In genomic region chr18:12701161-12701560, GRCh38 we compare ENCODE assay signal across 8 cellular contexts. TPM values are rescaled to one million over a fixed set of nuclear protein-coding genes. Genes with fewer than 3 reads are reported as not detected.
DNase-seq lines count a peak whose midpoint lies in the region; FAIRE-seq and TF ChIP-seq lines count a peak whose summit lies in the region.

No MANE protein-coding gene starts in this region.

- H3K9me3 Mint-ChIP-seq in Caco-2 (ENCODE audit: unreplicated experiment) (no peaks in the 10 kb centered on the region), neural progenitor cell (no peaks in the 10 kb centered on the region)

- H3K4me3 Mint-ChIP-seq in Caco-2 (ENCODE audit: unreplicated experiment), result peak overlapping the region; percentile 92
- H3K4me3 Mint-ChIP-seq in neural progenitor cell, result peak overlapping the region; percentile 100

- no peaks in the 10 kb centered on the region for H3K9me3 ChIP-seq in Caco-2
- H3K9me3 ChIP-seq in NT2/D1 (ENCODE audit: insufficient read depth, low read length), result no peaks in the 10 kb centered on the region
- H3K9me3 ChIP-seq in ectodermal cell (ENCODE audit: control insufficient read depth, low read length), result no peaks in the 10 kb centered on the region
- H3K9me3 ChIP-seq in neural progenitor cell (ENCODE audit: low read depth), result no peaks in the 10 kb centered on the region

- H2AFZ ChIP-seq in neural progenitor cell (replicated peaks), result no peak overlapping the region

- FAIRE-seq in frontal cortex (lab: Jason Lieb, UNC), result no peak

- 98 to 100% methylated on average over 2 to 3 of the region's 3 CpGs for WGBS in ectodermal cell, 2 experiments

- H3K27ac Mint-ChIP-seq in Caco-2 (ENCODE audit: unreplicated experiment) (peak overlapping the region; percentile 100), neural progenitor cell (no peak overlapping the region)

- H3K79me2 ChIP-seq in neural progenitor cell (ENCODE audit: low read depth), result peaks cover 71% of the 10 kb centered on the region

- H3K36me3 ChIP-seq in Caco-2 (ENCODE audit: control insufficient read depth, insufficient read depth, low read length) (peaks cover 1% of the 10 kb centered on the region; the same call in 1 of the 2 replicates), NT2/D1 (ENCODE audit: insufficient read depth, insufficient read length, low read length) (peaks cover 52% of the 10 kb centered on the region), ectodermal cell (ENCODE audit: control insufficient read depth, insufficient read depth, low read length) (peaks cover 11% of the 10 kb centered on the region), neural progenitor cell (peaks cover 29% of the 10 kb centered on the region)

- POLR2A ChIA-PET in Caco-2 (lab: Charles Lee), result interaction anchor here (1.2 to 1.7 kb wide), 2 partner anchors 293 to 324 kb away, joined by 3 to 8 read pairs; partner anchors contain the start of genes AFG3L2 and PRELID3A

- H3K4me3 ChIP-seq in Caco-2 (ENCODE audit: low read depth, low read length), result peak overlapping the region; percentile 50
- H3K4me3 ChIP-seq in NT2/D1 (ENCODE audit: insufficient read length, low read depth), result peak overlapping the region; percentile 93
- peak overlapping the region; percentile 80 for H3K4me3 ChIP-seq in ectodermal cell (ENCODE audit: insufficient read depth, low read depth, low read length)
- peak overlapping the region; percentile 98 for H3K4me3 ChIP-seq in neural progenitor cell

- H3K4me2 ChIP-seq in neural progenitor cell, result peak overlapping the region; percentile 88

- H3K27ac ChIP-seq in ectodermal cell (ENCODE audit: insufficient read depth, low read depth, low read length, poor library complexity, severe bottlenecking) (no peak overlapping the region), neural progenitor cell (no peak overlapping the region)

- H4K20me1 ChIP-seq in neural progenitor cell (ENCODE audit: low read depth), result peaks cover 26% of the 10 kb centered on the region

- CTCF ChIA-PET in Caco-2 (lab: Charles Lee), result no interaction called here

- peaks cover 47% of the 10 kb centered on the region for H3K36me3 Mint-ChIP-seq in Caco-2 (ENCODE audit: insufficient read depth, unreplicated experiment)
- H3K36me3 Mint-ChIP-seq in neural progenitor cell, result peaks cover 2% of the 10 kb centered on the region

- no TSS peak for BruUV-seq in Caco-2 (replicated peaks; lab: Mats Ljungman, UMichigan)

- H3K27me3 Mint-ChIP-seq in Caco-2 (ENCODE audit: insufficient read depth, unreplicated experiment), result no peaks in the 10 kb centered on the region
- H3K27me3 Mint-ChIP-seq in neural progenitor cell (ENCODE audit: insufficient read depth, low read depth), result peaks cover 2% of the 10 kb centered on the region

- peaks cover 20% of the 10 kb centered on the region for H3F3A ChIP-seq in neural progenitor cell (ENCODE audit: low read depth)

- peaks cover 25% of the 10 kb centered on the region for H3K4me1 ChIP-seq in Caco-2
- H3K4me1 ChIP-seq in NT2/D1 (ENCODE audit: insufficient read depth, insufficient read length), result no peaks in the 10 kb centered on the region
- H3K4me1 ChIP-seq in ectodermal cell (ENCODE audit: control insufficient read depth, insufficient read depth, low read length), result peaks cover 4% of the 10 kb centered on the region
- peaks cover 20% of the 10 kb centered on the region for H3K4me1 ChIP-seq in neural progenitor cell

- DNase-seq in Caco-2 (no peak), NT2/D1 (ENCODE audit: low read depth, low spot score) (no peak), neural progenitor cell (ENCODE audit: low spot score) (no peak), COLO668 (lab: John Stamatoyannopoulos, UW; ENCODE audit: unreplicated experiment) (no peak), pons (ENCODE audit: low spot score) (no peak), HPDE6-E6E7 (ENCODE audit: extremely low spot score) (no peak), frontal cortex (ENCODE audit: low spot score in 2 of 2) (no peak)

- TF ChIP-seq CTCF in Caco-2 (IDR thresholded peaks at IDR 0.05; ENCODE audit: insufficient read depth in 1 of 2, low read depth in 1 of 2, low read length in 1 of 2, severe bottlenecking in 1 of 2, unreplicated experiment in 1 of 2) (no peak), neural progenitor cell (IDR thresholded peaks at IDR 0.05) (no peak)

- intact Hi-C loops in Caco-2 (cut with micrococcal nuclease; ENCODE audit: unreplicated experiment), result no loop called here

- H3K9ac ChIP-seq in NT2/D1 (ENCODE audit: insufficient read length, low read depth) (peak overlapping the region; percentile 25), neural progenitor cell (peak overlapping the region; percentile 100)

- no peaks in the 10 kb centered on the region for H3K27me3 ChIP-seq in Caco-2 (replicated peaks; ENCODE audit: control insufficient read depth, insufficient read depth, low read length)
- no peaks in the 10 kb centered on the region for H3K27me3 ChIP-seq in NT2/D1 (ENCODE audit: insufficient read depth, insufficient read length)
- H3K27me3 ChIP-seq in ectodermal cell (ENCODE audit: control insufficient read depth, insufficient read depth, low read length, poor library complexity, severe bottlenecking), result no peaks in the 10 kb centered on the region
- no peaks in the 10 kb centered on the region for H3K27me3 ChIP-seq in neural progenitor cell

- peaks cover 24% of the 10 kb centered on the region for H3K4me1 Mint-ChIP-seq in Caco-2 (ENCODE audit: low read depth, unreplicated experiment)
- H3K4me1 Mint-ChIP-seq in neural progenitor cell, result peaks cover 27% of the 10 kb centered on the region

RNA-seq across cellular contexts. Expression of gene CEP76, which starts 1.4 kb away (rescaled TPM):
- total RNA-seq in Caco-2 (2022) (26.4 and 29.7 TPM in 2 replicates), neural progenitor cell (ENCODE audit: low replicate concordance) (24.3 and 44.8 TPM in 2 replicates), frontal cortex (24.5 TPM)
- polyA plus RNA-seq in ectodermal cell (2013, experiment 1 of 4), result 15.9 TPM
- 15.5 TPM for polyA plus RNA-seq in ectodermal cell (2013, experiment 2 of 4)
- 13.2 TPM for polyA plus RNA-seq in ectodermal cell (2013, experiment 3 of 4)
- polyA plus RNA-seq in ectodermal cell (2013, experiment 4 of 4), result 13.1 TPM

RNA-seq across cellular contexts. Expression of gene PSMG2, which starts 1.7 kb away (rescaled TPM):
- total RNA-seq in Caco-2 (2022) (106 and 108 TPM in 2 replicates), neural progenitor cell (ENCODE audit: low replicate concordance) (69.4 and 96.8 TPM in 2 replicates), frontal cortex (67.7 TPM)
- 73.5 TPM for polyA plus RNA-seq in ectodermal cell (2013, experiment 1 of 4)
- polyA plus RNA-seq in ectodermal cell (2013, experiment 2 of 4), result 78.5 TPM
- 77.6 TPM for polyA plus RNA-seq in ectodermal cell (2013, experiment 3 of 4)
- 86.0 TPM for polyA plus RNA-seq in ectodermal cell (2013, experiment 4 of 4)

RNA-seq across cellular contexts. Expression of gene SPIRE1, which starts 43.3 kb away (rescaled TPM):
- total RNA-seq in Caco-2 (2022), result 9.2 and 9.5 TPM in 2 replicates
- polyA plus RNA-seq in ectodermal cell (2013, experiment 1 of 4), result 8.9 TPM
- 6.3 TPM for polyA plus RNA-seq in ectodermal cell (2013, experiment 2 of 4)
- polyA plus RNA-seq in ectodermal cell (2013, experiment 3 of 4), result 8.3 TPM
- 7.3 TPM for polyA plus RNA-seq in ectodermal cell (2013, experiment 4 of 4)
- 12.2 and 18.4 TPM in 2 replicates for total RNA-seq in neural progenitor cell (ENCODE audit: low replicate concordance)
- 104 TPM for total RNA-seq in frontal cortex
